In genomic region chr1:237171564-237172485, GRCh38 we compare ENCODE assay signal across 17 cellular contexts.
"Had no signal": no experiment of that assay in that cellular context is flagged by ENCODE, and none has a peak within 500 bp of the region (broad histone marks: within the 10 kb centered on the region; RNA-seq: fewer than 3 reads in every experiment).

No MANE protein-coding gene starts in this region.

- H3K36me3 Mint-ChIP-seq: activated naive CD4-positive, alpha-beta T cell treated with anti-CD3 and anti-CD28 coated beads, Interleukin-2, amount 50 U/mL, for 72 hours had no signal

- H3K27ac Mint-ChIP-seq: activated CD4-positive, alpha-beta T cell treated with anti-CD3 and anti-CD28 coated beads, Interleukin-2, amount 10 ng/mL, durations not matched to agents 24 days and 14 days; activated CD8-positive, alpha-beta T cell treated with anti-CD3 and anti-CD28 coated beads, Interleukin-2, amount 10 ng/mL, durations not matched to agents 7 days and 5 days; activated naive CD4-positive, alpha-beta T cell treated with anti-CD3 and anti-CD28 coated beads, Interleukin-2, amount 50 U/mL, for 72 hours; nephron progenitor cell had no signal

- H3K9me3 ChIP-seq: gastrocnemius medialis, psoas muscle had no signal

- H3K27me3 Mint-ChIP-seq: activated CD4-positive, alpha-beta T cell treated with anti-CD3 and anti-CD28 coated beads, Interleukin-2, amount 10 ng/mL, durations not matched to agents 24 days and 14 days had no signal

- H3K4me3 Mint-ChIP-seq: activated CD4-positive, alpha-beta T cell treated with anti-CD3 and anti-CD28 coated beads, Interleukin-2, amount 10 ng/mL, durations not matched to agents 24 days and 14 days; activated CD8-positive, alpha-beta T cell treated with anti-CD3 and anti-CD28 coated beads, Interleukin-2, amount 10 ng/mL, durations not matched to agents 7 days and 5 days; central memory CD8-positive, alpha-beta T cell; nephron progenitor cell had no signal

- H3K27me3 ChIP-seq: brain microvascular endothelial cell, gastrocnemius medialis had no signal

- H3K4me1 Mint-ChIP-seq: activated CD4-positive, alpha-beta T cell treated with anti-CD3 and anti-CD28 coated beads, Interleukin-2, amount 10 ng/mL, durations not matched to agents 24 days and 14 days; central memory CD8-positive, alpha-beta T cell; nephron progenitor cell had no signal

- H3K9me3 Mint-ChIP-seq: activated CD4-positive, alpha-beta T cell treated with anti-CD3 and anti-CD28 coated beads, Interleukin-2, amount 10 ng/mL, durations not matched to agents 24 days and 14 days; activated naive CD4-positive, alpha-beta T cell treated with anti-CD3 and anti-CD28 coated beads, Interleukin-2, amount 50 U/mL, for 72 hours; central memory CD8-positive, alpha-beta T cell; nephron progenitor cell had no signal

- DNase-seq: activated CD4-positive, alpha-beta T cell treated with anti-CD3 and anti-CD28 coated beads, Interleukin-2, amount 10 ng/mL, durations not matched to agents 24 days and 14 days; activated CD4-positive, CD25-positive, alpha-beta regulatory T cell; activated CD8-positive, alpha-beta memory T cell treated with anti-CD3 and anti-CD28 coated beads, Interleukin-2, amount 50 U/mL, for 4 hours; activated CD8-positive, alpha-beta T cell treated with anti-CD3 and anti-CD28 coated beads, Interleukin-2, amount 10 ng/mL, durations not matched to agents 7 days and 5 days; activated effector memory CD4-positive, alpha-beta T cell treated with anti-CD3 and anti-CD28 coated beads, Interleukin-2, amount 50 U/mL, for 16 hours; activated T-cell treated with anti-CD3 and anti-CD28 coated beads, Interleukin-2, amount 50 U/mL, for 48 hours; brain microvascular endothelial cell; cortex of kidney; effector memory CD4-positive, alpha-beta T cell; gastrocnemius medialis; kidney; nephron progenitor cell; psoas muscle; stimulated activated CD4-positive, alpha-beta T cell treated with anti-CD3 and anti-CD28 coated beads, Interleukin-1b, Interleukin-23, amount 100 ng/mL, for 48 hours; SW 1271 had no signal

- H3K27ac ChIP-seq: brain microvascular endothelial cell, gastrocnemius medialis, psoas muscle had no signal

- ATAC-seq: activated CD8-positive, alpha-beta T cell treated with anti-CD3 and anti-CD28 coated beads, Interleukin-2, amount 10 ng/mL, durations not matched to agents 7 days and 5 days; activated naive CD4-positive, alpha-beta T cell treated with anti-CD3 and anti-CD28 coated beads, Interleukin-2, amount 50 U/mL, for 72 hours; gastrocnemius medialis; psoas muscle had no signal

- H3K36me3 ChIP-seq: brain microvascular endothelial cell, gastrocnemius medialis had no signal

- H3K4me1 ChIP-seq: gastrocnemius medialis, psoas muscle had no signal

- H3K4me3 ChIP-seq: gastrocnemius medialis, psoas muscle had no signal
